In genomic region chr17:16997514-16998429, GRCh38 we compare ENCODE assay signal across 13 cellular contexts. TPM values are rescaled to one million over a fixed set of nuclear protein-coding genes. Genes with fewer than 3 reads are reported as not detected.
A peak's percentile ranks its signal among the peaks of the same experiment; 100 is the strongest.
DNase-seq lines count a peak whose midpoint lies in the region; ATAC-seq and TF ChIP-seq lines count a peak whose summit lies in the region.
"Had no signal": no experiment of that assay in that cellular context is flagged by ENCODE, and none has a peak within 500 bp of the region (broad histone marks: within the 10 kb centered on the region; RNA-seq: fewer than 3 reads in every experiment).

No MANE protein-coding gene starts in this region.

- no peak overlapping the region for H3K9ac ChIP-seq in BLaER1

- TF ChIP-seq CTCF in nephron progenitor cell (IDR thresholded peaks at IDR 0.05) (no peak), body of pancreas (IDR thresholded peaks at IDR 0.05) (no peak), WTC11 (IDR thresholded peaks at IDR 0.05) (no peak)

- no peaks in the 10 kb centered on the region for H4K20me1 ChIP-seq in BLaER1

- H3K27ac Mint-ChIP-seq in central memory CD8-positive, alpha-beta T cell (ENCODE audit: low read depth): no peak overlapping the region
- H3K27ac Mint-ChIP-seq in nephron progenitor cell: no peak overlapping the region
- H3K27ac Mint-ChIP-seq in WTC11: no peak overlapping the region
- H3K27ac Mint-ChIP-seq: natural killer cell, type B pancreatic cell had no signal

- intact Hi-C loops in body of pancreas (cut with DNase I): no loop called here

- H3K36me3 ChIP-seq in BLaER1: no peaks in the 10 kb centered on the region
- no peaks in the 10 kb centered on the region for H3K36me3 ChIP-seq in body of pancreas (replicated peaks in 1 of 2; ENCODE audit: insufficient read depth in 1 of 2, low read depth in 2 of 2)
- H3K36me3 ChIP-seq: cardiac muscle cell, heart right ventricle had no signal

- CTCF ChIA-PET in WTC11 (lab: Charles Lee): interaction anchor here (1.1 kb wide), 1 partner anchor 149 kb away, joined by 6 read pairs; no protein-coding TSS in a partner anchor

- H3K9me3 ChIP-seq in BLaER1: no peaks in the 10 kb centered on the region
- H3K9me3 ChIP-seq in body of pancreas: no peaks in the 10 kb centered on the region
- H3K9me3 ChIP-seq: heart right ventricle had no signal

- H3K36me3 Mint-ChIP-seq in central memory CD8-positive, alpha-beta T cell (ENCODE audit: insufficient read depth): peaks cover 2% of the 10 kb centered on the region
- H3K36me3 Mint-ChIP-seq in nephron progenitor cell (ENCODE audit: low read depth) (no peaks in the 10 kb centered on the region), WTC11 (no peaks in the 10 kb centered on the region)
- H3K36me3 Mint-ChIP-seq: natural killer cell, type B pancreatic cell had no signal

- no peaks in the 10 kb centered on the region for H3K9me3 Mint-ChIP-seq in central memory CD8-positive, alpha-beta T cell
- no peaks in the 10 kb centered on the region for H3K9me3 Mint-ChIP-seq in nephron progenitor cell
- H3K9me3 Mint-ChIP-seq in WTC11: peaks cover 7% of the 10 kb centered on the region
- H3K9me3 Mint-ChIP-seq: natural killer cell, type B pancreatic cell had no signal

- H3K4me3 Mint-ChIP-seq in central memory CD8-positive, alpha-beta T cell: no peak overlapping the region
- no peak overlapping the region for H3K4me3 Mint-ChIP-seq in nephron progenitor cell
- no peak overlapping the region for H3K4me3 Mint-ChIP-seq in WTC11
- H3K4me3 Mint-ChIP-seq: natural killer cell, type B pancreatic cell had no signal

- H3K4me1 Mint-ChIP-seq in central memory CD8-positive, alpha-beta T cell: peaks cover 5% of the 10 kb centered on the region
- H3K4me1 Mint-ChIP-seq in nephron progenitor cell (no peaks in the 10 kb centered on the region), WTC11 (no peaks in the 10 kb centered on the region)

- H3K27ac ChIP-seq in BLaER1: no peak overlapping the region
- H3K27ac ChIP-seq in body of pancreas: no peak overlapping the region
- H3K27ac ChIP-seq: cardiac muscle cell, heart right ventricle had no signal

- H3K4me3 ChIP-seq in BLaER1 (no peak overlapping the region), body of pancreas (no peak overlapping the region)
- H3K4me3 ChIP-seq: cardiac muscle cell, heart right ventricle had no signal

- H3K27me3 ChIP-seq in BLaER1: no peaks in the 10 kb centered on the region
- no peaks in the 10 kb centered on the region for H3K27me3 ChIP-seq in body of pancreas
- H3K27me3 ChIP-seq: cardiac muscle cell, heart right ventricle had no signal

- DNase-seq in NAMALWA (ENCODE audit: low spot score): peak; percentile 85
- peak in 1 of 2 donors; percentile 70 for DNase-seq in central memory CD8-positive, alpha-beta T cell (ENCODE audit: low spot score in 2 of 2)
- DNase-seq in nephron progenitor cell: no peak
- no peak for DNase-seq in body of pancreas
- no peak for DNase-seq in WTC11 (ENCODE audit: low spot score)
- no peak for DNase-seq in mesenteric fat pad (ENCODE audit: low spot score)
- DNase-seq: activated CD4-positive, alpha-beta T cell treated with anti-CD3 and anti-CD28 coated beads for 1 hour; natural killer cell had no signal

- POLR2A ChIA-PET in WTC11 (lab: Charles Lee): no interaction called here

- no peaks in the 10 kb centered on the region for H3K27me3 Mint-ChIP-seq in central memory CD8-positive, alpha-beta T cell
- H3K27me3 Mint-ChIP-seq in nephron progenitor cell (ENCODE audit: low read depth, poor library complexity) (peaks cover 12% of the 10 kb centered on the region), WTC11 (ENCODE audit: low read depth) (no peaks in the 10 kb centered on the region; the same call in none of the 2 replicates)

- 60 to 88% methylated on average over 3 to 13 of the region's 14 CpGs for WGBS in body of pancreas, 2 donors

- no peak for TF ChIP-seq POLR2A in body of pancreas (IDR thresholded peaks at IDR 0.05)

- H3K4me2 ChIP-seq in BLaER1: peak overlapping the region; percentile 27

- H3K4me1 ChIP-seq in BLaER1 (peaks cover 36% of the 10 kb centered on the region), body of pancreas (peaks cover 11% of the 10 kb centered on the region)

- ATAC-seq in GM18868 (IDR thresholded peaks at IDR 0.05; ENCODE audit: unreplicated experiment) (peak; percentile 60), body of pancreas (no peak), WTC11 (no peak)
- peak; percentile 80 for ATAC-seq in central memory CD8-positive, alpha-beta T cell (replicated peaks; ENCODE audit: extremely low read depth, poor library complexity, severe bottlenecking)

TF ChIP-seq in WTC11, 78 proteins besides CTCF, POLR2A, EP300 and RAD21:
- TF ChIP-seq AFF4 (CRISPR knock-in tag; IDR thresholded peaks at IDR 0.05; ENCODE audit: borderline replicate concordance) (no peak), NFATC4 (CRISPR knock-in tag; IDR thresholded peaks at IDR 0.05) (no peak), ZNF219 (CRISPR knock-in tag; IDR thresholded peaks at IDR 0.05; ENCODE audit: borderline replicate concordance) (no peak), E2F5 (CRISPR knock-in tag; IDR thresholded peaks at IDR 0.05) (no peak), TEAD1 (CRISPR knock-in tag; IDR thresholded peaks at IDR 0.05) (no peak), ERG (CRISPR knock-in tag; IDR thresholded peaks at IDR 0.05) (no peak), TP53 (CRISPR knock-in tag; IDR thresholded peaks at IDR 0.05) (no peak), PRRX2 (CRISPR knock-in tag; IDR thresholded peaks at IDR 0.05) (no peak), NR3C1 (CRISPR knock-in tag; conservative IDR thresholded peaks at IDR 0.05; ENCODE audit: low read depth) (no peak), HMGA2 (CRISPR knock-in tag; IDR thresholded peaks at IDR 0.05) (no peak), NR1H2 (CRISPR knock-in tag; IDR thresholded peaks at IDR 0.05) (no peak)

RNA-seq across cellular contexts. Expression of gene TNFRSF13B, which starts 25.9 kb away (rescaled TPM):
- total RNA-seq in body of pancreas: not detected
- 0.18 TPM in 2 of 3 replicates, not detected in the other for total RNA-seq in WTC11 (2021)
- total RNA-seq in mesenteric fat pad: not detected
- total RNA-seq: cardiac muscle cell, heart right ventricle had no signal

RNA-seq across cellular contexts. Expression of gene MPRIP, which starts 44.5 kb away (rescaled TPM):
- total RNA-seq in body of pancreas (100 to 1,000 TPM; 147 to 269 TPM), WTC11 (2021) (127 to 140 TPM (median 136 TPM) in 3 replicates), mesenteric fat pad (293 TPM)

Comparison
In these comparisons a context has a peak if more than half of its experiments do, and no peak if none do; other contexts are left out.
1. ATAC-seq: peak in GM18868 (single experiment) and central memory CD8-positive, alpha-beta T cell (single experiment); none in body of pancreas (single experiment) and WTC11 (single experiment).